22 cellular contexts compared by ENCODE assay signal in the genomic region with DNA sequence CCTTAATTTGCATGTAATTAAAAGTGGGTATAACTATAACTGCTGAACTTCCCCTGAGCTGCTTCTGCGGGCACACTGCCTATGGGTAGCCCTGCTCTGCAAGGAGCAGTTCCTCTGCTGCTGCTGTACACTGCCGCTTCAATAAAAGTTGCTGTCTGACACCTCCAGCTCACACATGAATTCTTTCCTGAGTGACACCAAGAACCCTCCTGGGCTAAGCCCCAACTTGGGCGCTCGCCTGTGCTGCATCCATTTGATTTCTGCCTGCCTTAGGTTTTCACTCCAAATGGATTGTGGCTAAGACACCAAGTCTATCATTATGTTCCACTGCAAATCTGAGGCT.
"Had no signal": no experiment of that assay in that cellular context is flagged by ENCODE, and none has a peak within 500 bp of the region (broad histone marks: within the 10 kb centered on the region; RNA-seq: fewer than 3 reads in every experiment).

No MANE protein-coding gene starts in this region.

- H3K27ac Mint-ChIP-seq: activated naive CD4-positive, alpha-beta T cell treated with anti-CD3 and anti-CD28 coated beads for 36 hours; activated naive CD8-positive, alpha-beta T cell treated with anti-CD3 and anti-CD28 coated beads for 36 hours; brain; memory B cell; natural killer cell treated with Interleukin-12 subunit alpha and Interleukin-12 subunit beta and Interleukin-15 and Interleukin-18, amount 100 ng/mL, for 72 hours had no signal

- H3K9me3 Mint-ChIP-seq: activated naive CD4-positive, alpha-beta T cell treated with anti-CD3 and anti-CD28 coated beads for 36 hours; activated naive CD8-positive, alpha-beta T cell treated with anti-CD3 and anti-CD28 coated beads for 36 hours; memory B cell; natural killer cell treated with Interleukin-12 subunit alpha and Interleukin-12 subunit beta and Interleukin-15 and Interleukin-18, amount 100 ng/mL, for 72 hours had no signal

- ATAC-seq: natural killer cell treated with Interleukin-12 subunit alpha and Interleukin-12 subunit beta and Interleukin-15 and Interleukin-18, amount 100 ng/mL, for 72 hours had no signal

- H3K4me3 Mint-ChIP-seq: activated naive CD4-positive, alpha-beta T cell treated with anti-CD3 and anti-CD28 coated beads for 36 hours; activated naive CD8-positive, alpha-beta T cell treated with anti-CD3 and anti-CD28 coated beads for 36 hours; brain; memory B cell; natural killer cell treated with Interleukin-12 subunit alpha and Interleukin-12 subunit beta and Interleukin-15 and Interleukin-18, amount 100 ng/mL, for 72 hours had no signal

- H3K27ac ChIP-seq: adrenal gland, ascending aorta, cardiac muscle cell, epithelial cell of prostate, transverse colon, uterus, VCaP had no signal

- H3K4me3 ChIP-seq: adrenal gland, ascending aorta, cardiac muscle cell, transverse colon, uterus had no signal

- H3K4me1 ChIP-seq: adrenal gland, ascending aorta, uterus had no signal

- H3K27me3 ChIP-seq: adrenal gland, ascending aorta, cardiac muscle cell, transverse colon, uterus had no signal

- DNase-seq: activated CD4-positive, alpha-beta T cell treated with anti-CD3 and anti-CD28 coated beads for 48 hours; activated CD4-positive, alpha-beta T cell treated with anti-CD3 and anti-CD28 coated beads, Interleukin-2, amount 50 U/mL, for 48 hours; activated CD8-positive, alpha-beta memory T cell treated with anti-CD3 and anti-CD28 coated beads for 24 hours; activated effector memory CD4-positive, alpha-beta T cell treated with Interleukin-2 at 50 U/mL for 16 hours; activated naive CD8-positive, alpha-beta T cell treated with anti-CD3 and anti-CD28 coated beads for 36 hours; cerebellar nuclear complex; cortex of kidney; posterior cingulate gyrus; stimulated activated CD4-positive, alpha-beta T cell treated with anti-CD3 and anti-CD28 coated beads, Interleukin-15, amount 100 ng/mL, for 24 hours; stimulated activated CD4-positive, alpha-beta T cell treated with anti-CD3 and anti-CD28 coated beads, Interleukin-2, amount 100 ng/mL, for 24 hours; stimulated activated naive CD4-positive, alpha-beta T cell; transverse colon had no signal

- H3K9me3 ChIP-seq: adrenal gland, ascending aorta, transverse colon, uterus had no signal

- H3K36me3 Mint-ChIP-seq: activated naive CD8-positive, alpha-beta T cell treated with anti-CD3 and anti-CD28 coated beads for 36 hours; memory B cell; natural killer cell treated with Interleukin-12 subunit alpha and Interleukin-12 subunit beta and Interleukin-15 and Interleukin-18, amount 100 ng/mL, for 72 hours had no signal

- H3K36me3 ChIP-seq: adrenal gland, ascending aorta, cardiac muscle cell, transverse colon, uterus had no signal

- H3K4me1 Mint-ChIP-seq: memory B cell had no signal

- H3K27me3 Mint-ChIP-seq: activated naive CD8-positive, alpha-beta T cell treated with anti-CD3 and anti-CD28 coated beads for 36 hours; brain; natural killer cell treated with Interleukin-12 subunit alpha and Interleukin-12 subunit beta and Interleukin-15 and Interleukin-18, amount 100 ng/mL, for 72 hours had no signal
